25 cellular contexts compared by ENCODE assay signal in genomic region chr14:40494483-40494882, GRCh38.
DNase-seq lines count a peak whose midpoint lies in the region; ATAC-seq and TF ChIP-seq lines count a peak whose summit lies in the region.
"Had no signal": no experiment of that assay in that cellular context is flagged by ENCODE, and none has a peak within 500 bp of the region (broad histone marks: within the 10 kb centered on the region; RNA-seq: fewer than 3 reads in every experiment).

No MANE protein-coding gene starts in this region.

- H3K9me3 Mint-ChIP-seq in GM23338: no peaks in the 10 kb centered on the region
- peaks cover 5% of the 10 kb centered on the region for H3K9me3 Mint-ChIP-seq in endodermal cell

- H3K27me3 ChIP-seq in GM23338 (ENCODE audit: insufficient read depth) (no peaks in the 10 kb centered on the region), OCI-LY3 (ENCODE audit: low read depth, low read length) (no peaks in the 10 kb centered on the region), endodermal cell (ENCODE audit: control insufficient read depth, insufficient read depth, low read length, poor library complexity, severe bottlenecking) (no peaks in the 10 kb centered on the region)

- H3K9me3 ChIP-seq in OCI-LY3 (ENCODE audit: insufficient read depth, low read length) (no peaks in the 10 kb centered on the region), endodermal cell (ENCODE audit: control insufficient read depth, low read length) (no peaks in the 10 kb centered on the region)
- H3K9me3 ChIP-seq: HAP-1 had no signal

- H3K27me3 Mint-ChIP-seq in GM23338 (ENCODE audit: insufficient read depth, low read depth, poor library complexity): no peaks in the 10 kb centered on the region
- no peaks in the 10 kb centered on the region for H3K27me3 Mint-ChIP-seq in endodermal cell (ENCODE audit: insufficient read depth)
- H3K27me3 Mint-ChIP-seq: CD8-positive, alpha-beta memory T cell had no signal

- DNase-seq in DMS53 (lab: John Stamatoyannopoulos, UW) (peak; percentile 8), DMS53 treated with DMSO at 0.1 percent for 48 hours (lab: John Stamatoyannopoulos, UW; ENCODE audit: unreplicated experiment) (no peak), GM23338 (ENCODE audit: low spot score) (peak; percentile 26), endodermal cell (no peak)
- no peak for DNase-seq in effector CD4-positive, alpha-beta T cell
- DNase-seq: AML-193; C1 segment of cervical spinal cord; Calu3; CD8-positive, alpha-beta memory T cell; DMS79; IMR-90; MV-4-11; NCI-H1105 treated with DMSO at 0.1 percent for 48 hours; NCI-H1694; NCI-H2081; NCI-H69; NK-92 treated with Interleukin-12 subunit alpha and Interleukin-12 subunit beta, amount 100 ng/mL, for 24 hours; OCI-M1; SHP77 had no signal

- TF ChIP-seq CTCF in GM23338 (conservative IDR thresholded peaks at IDR 0.05; ENCODE audit: low read depth in 2 of 2): peak in 1 of 2 experiments; percentile 62; a peak in 2 of 4 replicates
- 0 out of 2 replicates have a peak, but pooled peaks have one; percentile 12 for TF ChIP-seq CTCF in OCI-LY3 (IDR thresholded peaks at IDR 0.05; ENCODE audit: low read depth, low read length)
- peak; percentile 41 for TF ChIP-seq CTCF in endodermal cell (conservative IDR thresholded peaks at IDR 0.05)

- H3K79me2 ChIP-seq in GM23338 (replicated peaks; ENCODE audit: insufficient read depth) (no peaks in the 10 kb centered on the region), OCI-LY3 (ENCODE audit: low read length) (no peaks in the 10 kb centered on the region)

- H3K4me3 Mint-ChIP-seq in GM23338 (no peak overlapping the region), endodermal cell (no peak overlapping the region)
- H3K4me3 Mint-ChIP-seq: CD8-positive, alpha-beta memory T cell had no signal

- H4K20me1 ChIP-seq in GM23338 (replicated peaks; ENCODE audit: insufficient read depth): no peaks in the 10 kb centered on the region
- no peaks in the 10 kb centered on the region for H4K20me1 ChIP-seq in OCI-LY3 (ENCODE audit: insufficient read depth, low read length)

- H3K4me3 ChIP-seq in GM23338: no peak overlapping the region
- no peak overlapping the region for H3K4me3 ChIP-seq in OCI-LY3 (ENCODE audit: low read length)
- no peak overlapping the region for H3K4me3 ChIP-seq in endodermal cell (ENCODE audit: low read length)
- H3K4me3 ChIP-seq: HAP-1, SK-N-MC had no signal

- H3K4me1 ChIP-seq in GM23338 (ENCODE audit: insufficient read depth): peaks cover 6% of the 10 kb centered on the region; the same call in 1 of the 2 replicates
- H3K4me1 ChIP-seq in OCI-LY3 (ENCODE audit: low read length): 0 out of 2 replicates have a peak, but pooled peaks cover 5% of the 10 kb centered on the region
- no peaks in the 10 kb centered on the region for H3K4me1 ChIP-seq in endodermal cell (ENCODE audit: control insufficient read depth, insufficient read depth, low read length)
- H3K4me1 ChIP-seq: HAP-1 had no signal

- no peak overlapping the region for H3K9ac ChIP-seq in OCI-LY3 (ENCODE audit: low read length)
- no peak overlapping the region for H3K9ac ChIP-seq in endodermal cell (ENCODE audit: extremely low read depth, low read length, poor library complexity, severe bottlenecking)
- H3K9ac ChIP-seq: KMS-11 had no signal

- H3K27ac Mint-ChIP-seq in GM23338 (no peak overlapping the region), endodermal cell (no peak overlapping the region)
- H3K27ac Mint-ChIP-seq: CD8-positive, alpha-beta memory T cell had no signal

- H3K4me2 ChIP-seq in GM23338 (no peak overlapping the region), OCI-LY3 (ENCODE audit: low read length) (no peak overlapping the region)
- H3K4me2 ChIP-seq: KMS-11 had no signal

- no peak overlapping the region; the same call in 1 of the 2 replicates for H2AFZ ChIP-seq in GM23338
- H2AFZ ChIP-seq in OCI-LY3 (ENCODE audit: low read depth, low read length): no peak overlapping the region

- no peak overlapping the region for H3K27ac ChIP-seq in GM23338 (ENCODE audit: low read depth)
- H3K27ac ChIP-seq in OCI-LY3 (ENCODE audit: low read length): no peak overlapping the region
- H3K27ac ChIP-seq in endodermal cell (ENCODE audit: low read depth, low read length): no peak overlapping the region
- H3K27ac ChIP-seq: KMS-11, SK-N-MC had no signal

- peak; percentile 48; the same call in 2 of the 3 replicates for ATAC-seq in GM23338
- ATAC-seq in HG03159 (IDR thresholded peaks at IDR 0.05; ENCODE audit: unreplicated experiment): no peak
- no peak for ATAC-seq in HG03571 (IDR thresholded peaks at IDR 0.05; ENCODE audit: unreplicated experiment)

- H3K4me1 Mint-ChIP-seq in GM23338: peaks cover 4% of the 10 kb centered on the region; the same call in 1 of the 3 replicates
- peaks cover 9% of the 10 kb centered on the region for H3K4me1 Mint-ChIP-seq in endodermal cell
- H3K4me1 Mint-ChIP-seq: CD8-positive, alpha-beta memory T cell had no signal

- H3K36me3 ChIP-seq in GM23338 (ENCODE audit: insufficient read depth) (no peaks in the 10 kb centered on the region), OCI-LY3 (replicated peaks; ENCODE audit: low read depth, low read length) (no peaks in the 10 kb centered on the region), endodermal cell (ENCODE audit: control insufficient read depth, insufficient read depth, low read length) (no peaks in the 10 kb centered on the region)
- H3K36me3 ChIP-seq: HAP-1 had no signal

- H3K9me2 ChIP-seq in GM23338 (ENCODE audit: insufficient read depth): no peaks in the 10 kb centered on the region

- no peaks in the 10 kb centered on the region for H3F3A ChIP-seq in GM23338 (replicated peaks; ENCODE audit: low read depth)

- 81 to 90% methylated on average over 2 to 3 of the region's 3 CpGs for WGBS in endodermal cell (ENCODE audit: insufficient coverage in 1 of 2, insufficient read length in 1 of 2), 2 experiments

- no peaks in the 10 kb centered on the region for H3K36me3 Mint-ChIP-seq in GM23338 (ENCODE audit: low read depth)
- no peaks in the 10 kb centered on the region for H3K36me3 Mint-ChIP-seq in endodermal cell (ENCODE audit: low read depth)
- H3K36me3 Mint-ChIP-seq: CD8-positive, alpha-beta memory T cell had no signal

TF ChIP-seq in GM23338, 12 proteins besides CTCF, POLR2A, EP300 and RAD21 (continues in another document):
- TF ChIP-seq CREB1 (CRISPR knock-in tag; IDR thresholded peaks at IDR 0.05; ENCODE audit: low read depth) (no peak), REST (IDR thresholded peaks at IDR 0.05; ENCODE audit: unreplicated experiment) (no peak), POLR2AphosphoS5 (IDR thresholded peaks at IDR 0.05; ENCODE audit: low read depth) (no peak), NANOG (IDR thresholded peaks at IDR 0.05; ENCODE audit: borderline replicate concordance) (no peak), EZH2phosphoT487 (IDR thresholded peaks at IDR 0.05; ENCODE audit: unreplicated experiment) (no peak), ZNF114 (CRISPR knock-in tag; IDR thresholded peaks at IDR 0.05) (no peak), EZH2 (IDR thresholded peaks at IDR 0.05; ENCODE audit: low read depth, unreplicated experiment) (no peak), ETS1 (IDR thresholded peaks at IDR 0.05) (no peak)

Comparison
In these comparisons a context has a peak if more than half of its experiments do, and no peak if none do; other contexts are left out.
1. DNase-seq: peak in DMS53 (single experiment) and GM23338 (single experiment); none in DMS53 treated with DMSO at 0.1 percent for 48 hours (single experiment), endodermal cell (single experiment) and effector CD4-positive, alpha-beta T cell (single experiment).